3 cellular contexts compared by ENCODE assay signal in genomic region chr3:126422571-126423091, GRCh38.
TF ChIP-seq lines count a peak whose summit lies in the region.

No MANE protein-coding gene starts in this region.

TF ChIP-seq in SK-N-SH, 30 proteins besides CTCF, POLR2A, EP300 and RAD21:
- no peak for TF ChIP-seq NRF1 (IDR thresholded peaks at IDR 0.05; ENCODE audit: low read depth, low read length)
- TF ChIP-seq GABPA (IDR thresholded peaks at IDR 0.05; ENCODE audit: low read depth), result no peak
- no peak for TF ChIP-seq CHD2 (IDR thresholded peaks at IDR 0.05; ENCODE audit: low read length, partially characterized antibody)

TF ChIP-seq in SK-N-SH treated with all-trans-retinoic acid at 6 μM for 48 hours, 23 proteins besides CTCF, POLR2A, EP300 and RAD21:
- TF ChIP-seq OSR1 (CRISPR knock-in tag; IDR thresholded peaks at IDR 0.05) (no peak), PATZ1 (CRISPR knock-in tag; IDR thresholded peaks at IDR 0.05; ENCODE audit: borderline replicate concordance) (no peak), ZNF8 (CRISPR knock-in tag; IDR thresholded peaks at IDR 0.05) (no peak), ZNF565 (CRISPR knock-in tag; conservative IDR thresholded peaks at IDR 0.05; ENCODE audit: low read depth) (no peak), SNAI2 (CRISPR knock-in tag; IDR thresholded peaks at IDR 0.05) (no peak), CSDC2 (CRISPR knock-in tag; IDR thresholded peaks at IDR 0.05) (no peak), GLIS3 (CRISPR knock-in tag; IDR thresholded peaks at IDR 0.05) (no peak), TOX (CRISPR knock-in tag; IDR thresholded peaks at IDR 0.05; ENCODE audit: borderline replicate concordance) (no peak), ARNTL (CRISPR knock-in tag; IDR thresholded peaks at IDR 0.05; ENCODE audit: borderline replicate concordance, low read depth) (no peak), BACH2 (CRISPR knock-in tag; IDR thresholded peaks at IDR 0.05; ENCODE audit: borderline replicate concordance) (no peak), ZNF70 (CRISPR knock-in tag; IDR thresholded peaks at IDR 0.05) (no peak), TSHZ2 (CRISPR knock-in tag; IDR thresholded peaks at IDR 0.05) (no peak), ZC3H10 (CRISPR knock-in tag; IDR thresholded peaks at IDR 0.05) (no peak), TCF4 (CRISPR knock-in tag; IDR thresholded peaks at IDR 0.05; ENCODE audit: borderline replicate concordance) (no peak), ZFP3 (CRISPR knock-in tag; IDR thresholded peaks at IDR 0.05) (no peak)
- TF ChIP-seq, protein P1, sequence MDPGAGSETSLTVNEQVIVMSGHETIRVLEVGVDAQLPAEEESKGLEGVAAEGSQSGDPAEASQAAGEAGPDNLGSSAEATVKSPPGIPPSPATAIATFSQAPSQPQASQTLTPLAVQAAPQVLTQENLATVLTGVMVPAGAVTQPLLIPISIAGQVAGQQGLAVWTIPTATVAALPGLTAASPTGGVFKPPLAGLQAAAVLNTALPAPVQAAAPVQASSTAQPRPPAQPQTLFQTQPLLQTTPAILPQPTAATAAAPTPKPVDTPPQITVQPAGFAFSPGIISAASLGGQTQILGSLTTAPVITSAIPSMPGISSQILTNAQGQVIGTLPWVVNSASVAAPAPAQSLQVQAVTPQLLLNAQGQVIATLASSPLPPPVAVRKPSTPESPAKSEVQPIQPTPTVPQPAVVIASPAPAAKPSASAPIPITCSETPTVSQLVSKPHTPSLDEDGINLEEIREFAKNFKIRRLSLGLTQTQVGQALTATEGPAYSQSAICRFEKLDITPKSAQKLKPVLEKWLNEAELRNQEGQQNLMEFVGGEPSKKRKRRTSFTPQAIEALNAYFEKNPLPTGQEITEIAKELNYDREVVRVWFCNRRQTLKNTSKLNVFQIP (CRISPR knock-in tag; IDR thresholded peaks at IDR 0.05; ENCODE audit: borderline replicate concordance, low read depth), result no peak
- TF ChIP-seq, protein P2, sequence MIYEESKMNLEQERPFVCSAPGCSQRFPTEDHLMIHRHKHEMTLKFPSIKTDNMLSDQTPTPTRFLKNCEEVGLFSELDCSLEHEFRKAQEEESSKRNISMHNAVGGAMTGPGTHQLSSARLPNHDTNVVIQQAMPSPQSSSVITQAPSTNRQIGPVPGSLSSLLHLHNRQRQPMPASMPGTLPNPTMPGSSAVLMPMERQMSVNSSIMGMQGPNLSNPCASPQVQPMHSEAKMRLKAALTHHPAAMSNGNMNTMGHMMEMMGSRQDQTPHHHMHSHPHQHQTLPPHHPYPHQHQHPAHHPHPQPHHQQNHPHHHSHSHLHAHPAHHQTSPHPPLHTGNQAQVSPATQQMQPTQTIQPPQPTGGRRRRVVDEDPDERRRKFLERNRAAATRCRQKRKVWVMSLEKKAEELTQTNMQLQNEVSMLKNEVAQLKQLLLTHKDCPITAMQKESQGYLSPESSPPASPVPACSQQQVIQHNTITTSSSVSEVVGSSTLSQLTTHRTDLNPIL (CRISPR knock-in tag; IDR thresholded peaks at IDR 0.05; ENCODE audit: low read depth), result no peak

TF ChIP-seq in H1, 55 proteins besides CTCF, POLR2A, EP300 and RAD21:
- TF ChIP-seq JUN (IDR thresholded peaks at IDR 0.05; ENCODE audit: low read depth, low read length) (no peak), SIX5 (IDR thresholded peaks at IDR 0.05; ENCODE audit: low read depth, low read length) (no peak), MAX (IDR thresholded peaks at IDR 0.05) (no peak), KDM1A (IDR thresholded peaks at IDR 0.05; ENCODE audit: borderline replicate concordance, low read length) (no peak), CBX8 (IDR thresholded peaks at IDR 0.05; ENCODE audit: borderline replicate concordance, low read depth, low read length) (no peak), SAP30 (IDR thresholded peaks at IDR 0.05; ENCODE audit: insufficient read depth, insufficient replicate concordance, low read length) (no peak), SIN3A (conservative IDR thresholded peaks at IDR 0.05 in 1 of 2, IDR thresholded peaks at IDR 0.05 in 1 of 2; ENCODE audit: low read depth in 1 of 2, low read length in 2 of 2) (no peak)
